ENCODE assay signal across 11 cellular contexts in the genomic region with DNA sequence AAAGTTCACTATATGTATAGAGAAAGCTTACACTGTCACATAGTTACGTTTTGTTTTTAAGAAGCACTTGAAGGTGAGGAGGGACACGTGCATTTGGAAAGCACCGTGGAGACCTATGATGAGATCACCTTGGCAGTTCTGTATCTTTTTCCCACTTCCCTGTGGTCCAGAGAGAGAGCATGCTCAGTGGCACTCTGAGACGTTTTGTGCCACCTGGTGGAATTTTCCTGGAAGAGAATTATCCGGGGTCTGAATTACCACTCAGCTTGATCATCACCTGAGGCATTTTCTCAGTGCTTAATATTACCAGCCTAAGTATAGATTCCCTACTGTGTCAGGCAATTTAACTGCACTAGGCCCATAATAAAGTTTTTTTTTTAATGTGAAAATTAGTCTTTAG.
DNase-seq lines count a peak whose midpoint lies in the region; ATAC-seq and FAIRE-seq lines count a peak whose summit lies in the region.
"Had no signal": no experiment of that assay in that cellular context is flagged by ENCODE, and none has a peak within 500 bp of the region (broad histone marks: within the 10 kb centered on the region; RNA-seq: fewer than 3 reads in every experiment).

No MANE protein-coding gene starts in this region.

- H2BK120ac ChIP-seq in neuronal stem cell (ENCODE audit: low read depth, low read length) = no peak overlapping the region

- H3K9ac ChIP-seq in neuronal stem cell (ENCODE audit: low read depth, low read length, poor library complexity) = no peak overlapping the region

- no peak overlapping the region for H3K18ac ChIP-seq in neuronal stem cell (ENCODE audit: low read length)

- H3K4me3 ChIP-seq in small intestine (ENCODE audit: low read depth in 1 of 2, low read length in 2 of 2) (no peak overlapping the region), neuronal stem cell (ENCODE audit: low read length in 2 of 2) (no peak overlapping the region)
- H3K4me3 ChIP-seq: uterus had no signal

- H3K27me3 ChIP-seq in small intestine (ENCODE audit: control insufficient read depth in 2 of 2, insufficient read depth in 2 of 2, low read length in 2 of 2) (no peaks in the 10 kb centered on the region), neuronal stem cell (ENCODE audit: control insufficient read depth in 3 of 3, insufficient read depth in 3 of 3, low read depth in 1 of 3, low read length in 3 of 3) (no peaks in the 10 kb centered on the region)
- H3K27me3 ChIP-seq: uterus had no signal

- H3K4me3 Mint-ChIP-seq in activated CD8-positive, alpha-beta memory T cell treated with anti-CD3 and anti-CD28 coated beads, Interleukin-2, amount 10 ng/mL, durations not matched to agents 7 days and 5 days = no peak overlapping the region
- H3K4me3 Mint-ChIP-seq: activated naive CD8-positive, alpha-beta T cell had no signal

- H3K14ac ChIP-seq in neuronal stem cell (ENCODE audit: low read length) = no peak overlapping the region

- no peaks in the 10 kb centered on the region for H3K9me3 Mint-ChIP-seq in activated CD8-positive, alpha-beta memory T cell treated with anti-CD3 and anti-CD28 coated beads, Interleukin-2, amount 10 ng/mL, durations not matched to agents 7 days and 5 days (ENCODE audit: low read depth)

- H3K4me1 ChIP-seq in small intestine (ENCODE audit: control insufficient read depth in 2 of 2, insufficient read depth in 1 of 2, low read depth in 1 of 2, low read length in 1 of 2) (no peaks in the 10 kb centered on the region), neuronal stem cell (ENCODE audit: control insufficient read depth in 2 of 2, insufficient read depth in 1 of 2, low read depth in 1 of 2, low read length in 2 of 2) (no peaks in the 10 kb centered on the region)
- H3K4me1 ChIP-seq: uterus had no signal

- no peak overlapping the region for H3K27ac Mint-ChIP-seq in activated CD8-positive, alpha-beta memory T cell treated with anti-CD3 and anti-CD28 coated beads, Interleukin-2, amount 10 ng/mL, durations not matched to agents 7 days and 5 days
- H3K27ac Mint-ChIP-seq: activated naive CD8-positive, alpha-beta T cell had no signal

- no peak overlapping the region for H3K23ac ChIP-seq in neuronal stem cell (ENCODE audit: low read depth, low read length, poor library complexity)

- no peak overlapping the region for H3K27ac ChIP-seq in small intestine (ENCODE audit: low read depth in 1 of 2, low read length in 1 of 2)
- no peak overlapping the region for H3K27ac ChIP-seq in neuronal stem cell (replicated peaks; ENCODE audit: low read length)
- H3K27ac ChIP-seq: uterus had no signal

- no peak overlapping the region for H2BK5ac ChIP-seq in neuronal stem cell (ENCODE audit: low read length)

- H2AK5ac ChIP-seq in neuronal stem cell (ENCODE audit: low read depth, low read length) = no peak overlapping the region

- no peak overlapping the region for H2AFZ ChIP-seq in neuronal stem cell (ENCODE audit: low read length)

- no peaks in the 10 kb centered on the region for H3K27me3 Mint-ChIP-seq in activated CD8-positive, alpha-beta memory T cell treated with anti-CD3 and anti-CD28 coated beads, Interleukin-2, amount 10 ng/mL, durations not matched to agents 7 days and 5 days

- H3K36me3 Mint-ChIP-seq in activated CD8-positive, alpha-beta memory T cell treated with anti-CD3 and anti-CD28 coated beads, Interleukin-2, amount 10 ng/mL, durations not matched to agents 7 days and 5 days = no peaks in the 10 kb centered on the region
- H3K36me3 Mint-ChIP-seq: activated naive CD8-positive, alpha-beta T cell had no signal

- H2BK15ac ChIP-seq in neuronal stem cell (ENCODE audit: low read length) = no peak overlapping the region

- no peaks in the 10 kb centered on the region for H3K4me1 Mint-ChIP-seq in activated CD8-positive, alpha-beta memory T cell treated with anti-CD3 and anti-CD28 coated beads, Interleukin-2, amount 10 ng/mL, durations not matched to agents 7 days and 5 days

- H3K36me3 ChIP-seq in small intestine (ENCODE audit: control insufficient read depth in 2 of 2, insufficient read depth in 2 of 2, low read length in 2 of 2) = no peaks in the 10 kb centered on the region
- H3K36me3 ChIP-seq in neuronal stem cell (replicated peaks in 1 of 2; ENCODE audit: control insufficient read depth in 2 of 2, insufficient read depth in 2 of 2, low read length in 2 of 2) = no peaks in the 10 kb centered on the region
- H3K36me3 ChIP-seq: uterus had no signal

- no peak for FAIRE-seq in small intestine (lab: Jason Lieb, UNC)
- FAIRE-seq: endometrium had no signal

- no peaks in the 10 kb centered on the region for H3K9me3 ChIP-seq in small intestine (ENCODE audit: control insufficient read depth, low read depth)
- no peaks in the 10 kb centered on the region for H3K9me3 ChIP-seq in neuronal stem cell (replicated peaks in 1 of 2; ENCODE audit: control insufficient read depth in 2 of 2, insufficient read depth in 1 of 2, low read depth in 1 of 2, low read length in 2 of 2)
- H3K9me3 ChIP-seq: uterus had no signal

- H2BK12ac ChIP-seq in neuronal stem cell (ENCODE audit: low read length) = no peak overlapping the region

- CTCF ChIA-PET in activated CD8-positive, alpha-beta memory T cell treated with anti-CD3 and anti-CD28 coated beads, Interleukin-2, amount 10 ng/mL, durations not matched to agents 7 days and 5 days (lab: Charles Lee) = no interaction called here

- no peak overlapping the region for H4K91ac ChIP-seq in neuronal stem cell (ENCODE audit: low read depth, low read length, poor library complexity)

- WGBS in small intestine, 3 donors = 14 to 33% (median 20%) methylated on average over 5 of the region's 5 CpGs
- no CpG with 5 or more reads among the region's 5 CpGs for WGBS in neuronal stem cell (ENCODE audit: extremely low coverage in 2 of 2, insufficient read length in 2 of 2, insufficient replicate concordance in 1 of 2), 2 donors

- H3K4me2 ChIP-seq in neuronal stem cell (ENCODE audit: insufficient read depth, low read length, poor library complexity, severe bottlenecking) = no peak overlapping the region

- H3K79me1 ChIP-seq in neuronal stem cell (ENCODE audit: low read depth, low read length) = no peaks in the 10 kb centered on the region

- DNase-seq in NCI-H2029 (lab: John Stamatoyannopoulos, UW) (peak; percentile 45), NCI-H2029 treated with DMSO at 0.1 percent for 48 hours (lab: John Stamatoyannopoulos, UW) (no peak), NCI-H2227 (lab: John Stamatoyannopoulos, UW; ENCODE audit: unreplicated experiment) (peak; percentile 57), cerebellar cortex (ENCODE audit: low spot score) (peak; percentile 6), small intestine (peak; percentile 2), neuronal stem cell (ENCODE audit: low spot score) (no peak)
- no peak for DNase-seq in activated CD8-positive, alpha-beta memory T cell treated with anti-CD3 and anti-CD28 coated beads, Interleukin-2, amount 10 ng/mL, durations not matched to agents 7 days and 5 days
- DNase-seq: uterus had no signal

- H3K4ac ChIP-seq in neuronal stem cell (ENCODE audit: low read length) = no peak overlapping the region

- ATAC-seq in activated CD8-positive, alpha-beta memory T cell treated with anti-CD3 and anti-CD28 coated beads, Interleukin-2, amount 10 ng/mL, durations not matched to agents 7 days and 5 days = no peak
- no peak for ATAC-seq in HG02973 (IDR thresholded peaks at IDR 0.05; ENCODE audit: unreplicated experiment)

- no peak overlapping the region for H4K8ac ChIP-seq in neuronal stem cell (ENCODE audit: low read depth, low read length)

Comparison
In these comparisons a context has a peak if more than half of its experiments do, and no peak if none do; other contexts are left out.
1. DNase-seq: peak in NCI-H2029 (single experiment), NCI-H2227 (single experiment), cerebellar cortex (single experiment) and small intestine (single experiment); none in NCI-H2029 treated with DMSO at 0.1 percent for 48 hours (single experiment), activated CD8-positive, alpha-beta memory T cell treated with anti-CD3 and anti-CD28 coated beads, Interleukin-2, amount 10 ng/mL, durations not matched to agents 7 days and 5 days (single experiment) and neuronal stem cell (single experiment).